In the genomic region with DNA sequence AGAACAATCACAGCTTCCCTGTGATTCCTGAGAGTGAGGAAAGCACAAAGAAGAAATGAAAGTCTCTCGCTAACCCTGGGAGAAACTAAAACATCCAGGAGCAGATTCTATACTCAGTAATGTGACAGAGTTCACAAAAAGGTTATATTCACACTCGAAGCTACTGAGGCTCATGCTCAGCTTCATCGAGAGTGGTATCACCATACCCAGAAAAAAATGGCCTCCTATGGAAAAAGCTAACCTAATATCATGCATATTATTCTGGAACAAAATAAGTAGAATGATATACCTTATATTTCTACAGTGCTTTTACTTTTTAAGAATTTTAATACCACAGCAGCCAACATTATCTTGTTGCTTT, we compare ENCODE assay signal across 13 cellular contexts. TPM values are rescaled to one million over a fixed set of nuclear protein-coding genes. Genes with fewer than 3 reads are reported as not detected.
DNase-seq lines count a peak whose midpoint lies in the region; ATAC-seq lines count a peak whose summit lies in the region.
"Had no signal": no experiment of that assay in that cellular context is flagged by ENCODE, and none has a peak within 500 bp of the region (broad histone marks: within the 10 kb centered on the region; RNA-seq: fewer than 3 reads in every experiment).

No MANE protein-coding gene starts in this region.

- H3K4me3 ChIP-seq in esophagus (ENCODE audit: low read depth in 1 of 2, low read length in 2 of 2), result no peak overlapping the region
- H3K4me3 ChIP-seq: ascending aorta, heart right ventricle, left lung had no signal

- intact Hi-C loops in activated CD4-positive, alpha-beta memory T cell treated with anti-CD3 and anti-CD28 coated beads for 36 hours (cut with micrococcal nuclease), result loop anchor here (1.0 to 2.0 kb wide), 2 partner anchors 13 to 24 kb away; partner anchors contain the start of gene CDKN2AIP

- no peak overlapping the region for H3K4me3 Mint-ChIP-seq in activated T-cell treated with anti-CD3 and anti-CD28 coated beads, Interleukin-2, amount 50 U/mL, for 24 hours
- H3K4me3 Mint-ChIP-seq in activated CD4-positive, alpha-beta memory T cell treated with anti-CD3 and anti-CD28 coated beads for 36 hours, result peak overlapping the region; percentile 31

- CTCF ChIA-PET in activated CD4-positive, alpha-beta memory T cell treated with anti-CD3 and anti-CD28 coated beads for 36 hours (lab: Charles Lee), result interaction anchor here (1.2 to 2.1 kb wide), 2 partner anchors 11 to 24 kb away, joined by 5 to 9 read pairs; no protein-coding TSS in a partner anchor

- peak overlapping the region; percentile 1 to 2 for H3K27ac ChIP-seq in esophagus (ENCODE audit: low read depth in 2 of 2, low read length in 1 of 2)
- H3K27ac ChIP-seq: ascending aorta had no signal

- no peaks in the 10 kb centered on the region for H3K36me3 Mint-ChIP-seq in activated T-cell treated with anti-CD3 and anti-CD28 coated beads, Interleukin-2, amount 50 U/mL, for 24 hours (ENCODE audit: low read depth)
- H3K36me3 Mint-ChIP-seq in activated CD4-positive, alpha-beta memory T cell treated with anti-CD3 and anti-CD28 coated beads for 36 hours, result no peaks in the 10 kb centered on the region

- no peaks in the 10 kb centered on the region for H3K36me3 ChIP-seq in esophagus (ENCODE audit: control insufficient read depth in 2 of 2, insufficient read depth in 2 of 2, low read length in 1 of 2)
- H3K36me3 ChIP-seq: ascending aorta, heart right ventricle, left lung had no signal

- H3K4me1 ChIP-seq in esophagus (ENCODE audit: control insufficient read depth in 2 of 2, insufficient read depth in 2 of 2, low read length in 1 of 2), result peaks cover 0 to 3% of the 10 kb centered on the region in 2 donors
- H3K4me1 ChIP-seq: ascending aorta had no signal

- no peaks in the 10 kb centered on the region for H3K9me3 Mint-ChIP-seq in activated T-cell treated with anti-CD3 and anti-CD28 coated beads, Interleukin-2, amount 50 U/mL, for 24 hours
- H3K9me3 Mint-ChIP-seq in activated CD4-positive, alpha-beta memory T cell treated with anti-CD3 and anti-CD28 coated beads for 36 hours, result no peaks in the 10 kb centered on the region

- peaks cover 40% of the 10 kb centered on the region for H3K4me1 Mint-ChIP-seq in activated T-cell treated with anti-CD3 and anti-CD28 coated beads, Interleukin-2, amount 50 U/mL, for 24 hours (ENCODE audit: low read depth)
- H3K4me1 Mint-ChIP-seq in activated CD4-positive, alpha-beta memory T cell treated with anti-CD3 and anti-CD28 coated beads for 36 hours (ENCODE audit: low read depth), result peaks cover 38% of the 10 kb centered on the region

- POLR2A ChIA-PET in activated CD4-positive, alpha-beta memory T cell treated with anti-CD3 and anti-CD28 coated beads for 36 hours (lab: Charles Lee), result interaction anchor here (1.4 kb wide), 1 partner anchor 13 kb away, joined by 10 read pairs; the partner anchor contains the start of gene CDKN2AIP

- H3K27ac Mint-ChIP-seq in activated T-cell treated with anti-CD3 and anti-CD28 coated beads, Interleukin-2, amount 50 U/mL, for 24 hours, result peak overlapping the region; percentile 69
- H3K27ac Mint-ChIP-seq in activated CD4-positive, alpha-beta memory T cell treated with anti-CD3 and anti-CD28 coated beads for 36 hours, result peak overlapping the region; percentile 81

- no peak for DNase-seq in activated T-cell treated with anti-CD3 and anti-CD28 coated beads, Interleukin-2, amount 50 U/mL, for 24 hours
- DNase-seq in activated T-cell treated with anti-CD3 and anti-CD28 coated beads for 4 hours (no peak), NCI-H1105 treated with DMSO at 0.1 percent for 48 hours (lab: John Stamatoyannopoulos, UW) (no peak), amniotic stem cell (lab: John Stamatoyannopoulos, UW) (no peak), NCI-H524 treated with DMSO at 0.1 percent for 48 hours (lab: John Stamatoyannopoulos, UW) (no peak)
- no peak for DNase-seq in activated CD4-positive, alpha-beta memory T cell treated with anti-CD3 and anti-CD28 coated beads for 36 hours
- DNase-seq in stimulated activated naive CD8-positive, alpha-beta T cell treated with anti-CD3 and anti-CD28 coated beads, Interleukin-15, Interleukin-2, amounts not matched to agents 100 U/mL and 50 U/mL, for 24 hours, result no peak
- DNase-seq: ACHN, left lung, PC-3 had no signal

- no peaks in the 10 kb centered on the region for H3K27me3 Mint-ChIP-seq in activated T-cell treated with anti-CD3 and anti-CD28 coated beads, Interleukin-2, amount 50 U/mL, for 24 hours
- H3K27me3 Mint-ChIP-seq in activated CD4-positive, alpha-beta memory T cell treated with anti-CD3 and anti-CD28 coated beads for 36 hours, result no peaks in the 10 kb centered on the region

- ATAC-seq in stimulated activated naive CD8-positive, alpha-beta T cell treated with anti-CD3 and anti-CD28 coated beads, Interleukin-15, Interleukin-2, amounts not matched to agents 100 U/mL and 50 U/mL, for 24 hours, result peak; percentile 10
- ATAC-seq: PC-3 had no signal

- 29 to 36% methylated on average over 3 of the region's 3 CpGs for WGBS in esophagus, 2 donors

- H3K27me3 ChIP-seq in esophagus (ENCODE audit: control insufficient read depth in 1 of 2, insufficient read depth in 2 of 2, low read length in 2 of 2), result no peaks in the 10 kb centered on the region
- H3K27me3 ChIP-seq: ascending aorta, heart right ventricle, left lung had no signal

- no peaks in the 10 kb centered on the region for H3K9me3 ChIP-seq in esophagus (ENCODE audit: control insufficient read depth in 2 of 2, insufficient read depth in 1 of 2, low read depth in 1 of 2, low read length in 1 of 2)
- H3K9me3 ChIP-seq: ascending aorta, heart right ventricle, left lung had no signal

RNA-seq across cellular contexts. Expression of gene CDKN2AIP, which starts 13.5 kb away (rescaled TPM):
- total RNA-seq in activated CD4-positive, alpha-beta memory T cell treated with anti-CD3 and anti-CD28 coated beads for 36 hours, result 10 to 100 TPM; 23.0 to 23.7 TPM
- polyA plus RNA-seq in esophagus, result 10 to 100 TPM; 18.9 to 20.8 TPM
